ENCODE assay signal across 10 cellular contexts in genomic region chr6:15628499-15629131, GRCh38. TPM values are rescaled to one million over a fixed set of nuclear protein-coding genes. Genes with fewer than 3 reads are reported as not detected.
DNase-seq lines count a peak whose midpoint lies in the region; ATAC-seq and TF ChIP-seq lines count a peak whose summit lies in the region.
"Had no signal": no experiment of that assay in that cellular context is flagged by ENCODE, and none has a peak within 500 bp of the region (broad histone marks: within the 10 kb centered on the region; RNA-seq: fewer than 3 reads in every experiment).

No MANE protein-coding gene starts in this region.

- in situ Hi-C loops in transverse colon (cut with MboI; ENCODE audit: low pct_ligation_motif_present in 1 of 4, low pct_unique_long_range_greater_than_20kb in 1 of 4, low sequenced_read_pairs in 3 of 4): no loop called here

- no peak for TF ChIP-seq CTCF in left lung (IDR thresholded peaks at IDR 0.05)
- TF ChIP-seq CTCF in transverse colon (IDR thresholded peaks at IDR 0.05): no peak

- intact Hi-C loops in left lung (cut with DNase I): no loop called here
- intact Hi-C loops in transverse colon (cut with DNase I; ENCODE audit: low total_unique reads): loop anchor here (10.0 kb wide), 1 partner anchor 124 kb away; no protein-coding TSS in a partner anchor

- DNase-seq in activated T-cell treated with anti-CD3 and anti-CD28 coated beads for 1 hour (ENCODE audit: low read depth): peak; percentile 2
- DNase-seq in activated T-cell treated with anti-CD3 and anti-CD28 coated beads, Interleukin-2, amount 50 U/mL, for 1 hour: no peak
- peak; percentile 54 for DNase-seq in activated T-cell treated with anti-CD3 and anti-CD28 coated beads for 24 hours (ENCODE audit: low read depth)
- no peak for DNase-seq in left lung
- DNase-seq in transverse colon: no peak
- DNase-seq in globus pallidus (ENCODE audit: low spot score): no peak
- DNase-seq: occipital lobe had no signal

- H3K4me3 ChIP-seq in left lung (no peak overlapping the region), transverse colon (no peak overlapping the region)
- H3K4me3 ChIP-seq: body of pancreas had no signal

- no peak for TF ChIP-seq POLR2A in transverse colon (IDR thresholded peaks at IDR 0.05)

- WGBS in transverse colon (ENCODE audit: low coverage in 1 of 2), 2 donors: 72 to 76% methylated on average over 4 to 7 of the region's 7 CpGs

- H3K4me1 ChIP-seq in left lung (peaks cover 4 to 8% of the 10 kb centered on the region in 2 donors), transverse colon (peaks cover 0 to 18% (median 0%) of the 10 kb centered on the region in 4 donors)
- H3K4me1 ChIP-seq: body of pancreas had no signal

- no peak overlapping the region for H3K27ac ChIP-seq in left lung
- peak overlapping the region in 3 of 4 donors; percentile 14 to 33 (median 26) for H3K27ac ChIP-seq in transverse colon
- H3K27ac ChIP-seq: body of pancreas had no signal

- H3K27me3 ChIP-seq in left lung (no peaks in the 10 kb centered on the region), transverse colon (no peaks in the 10 kb centered on the region)
- H3K27me3 ChIP-seq: body of pancreas had no signal

- ATAC-seq in left lung: peak; percentile 64
- ATAC-seq in GM18907 (IDR thresholded peaks at IDR 0.05; ENCODE audit: unreplicated experiment): no peak
- no peak for ATAC-seq in HG03439 (IDR thresholded peaks at IDR 0.05; ENCODE audit: unreplicated experiment)
- ATAC-seq: body of pancreas had no signal

- no peak for TF ChIP-seq EP300 in transverse colon (IDR thresholded peaks at IDR 0.05; ENCODE audit: low read depth)

- H3K9me3 ChIP-seq in left lung (no peaks in the 10 kb centered on the region), transverse colon (no peaks in the 10 kb centered on the region)
- H3K9me3 ChIP-seq: body of pancreas had no signal

- H3K36me3 ChIP-seq in left lung: no peaks in the 10 kb centered on the region
- no peaks in the 10 kb centered on the region for H3K36me3 ChIP-seq in transverse colon

RNA-seq across cellular contexts. Expression of gene DTNBP1, which starts 34.2 kb away (rescaled TPM):
- total RNA-seq in left lung (10 to 100 TPM; 15.3 to 18.5 TPM), transverse colon (10 to 100 TPM in 3 of 4 donors, 1 to 10 TPM in 1; 6.0 to 20.3 (median 16.0) TPM)

Comparison
In these comparisons a context has a peak if more than half of its experiments do, and no peak if none do; other contexts are left out.
1. DNase-seq: peak in activated T-cell treated with anti-CD3 and anti-CD28 coated beads for 1 hour (single experiment) and activated T-cell treated with anti-CD3 and anti-CD28 coated beads for 24 hours (single experiment); none in activated T-cell treated with anti-CD3 and anti-CD28 coated beads, Interleukin-2, amount 50 U/mL, for 1 hour (single experiment), left lung (0 of 2), transverse colon (single experiment) and globus pallidus (single experiment).
2. H3K27ac ChIP-seq: peak in transverse colon (3 of 4); none in left lung (0 of 2).